In the genomic region with DNA sequence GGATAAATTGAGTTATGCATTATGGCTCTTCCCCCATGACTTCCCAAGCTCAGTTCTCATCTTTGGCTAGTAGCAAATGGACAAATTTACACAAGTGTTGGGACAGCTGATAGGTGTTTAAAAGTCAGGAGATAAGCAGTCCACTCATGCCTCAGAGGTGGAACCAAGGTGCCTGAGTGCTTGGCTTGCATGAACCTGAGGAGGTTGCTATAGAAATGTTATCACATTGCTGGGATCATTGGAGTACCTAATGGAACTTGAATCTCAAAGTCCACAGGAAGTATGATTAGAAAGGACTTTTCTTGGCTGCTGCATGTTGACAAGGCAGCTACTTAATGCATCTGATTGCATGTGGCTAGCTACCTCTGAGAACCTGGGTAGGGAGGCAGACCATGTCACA, we compare ENCODE assay signal across 20 cellular contexts. TPM values are rescaled to one million over a fixed set of nuclear protein-coding genes. Genes with fewer than 3 reads are reported as not detected.
DNase-seq lines count a peak whose midpoint lies in the region; ATAC-seq and TF ChIP-seq lines count a peak whose summit lies in the region.
"Had no signal": no experiment of that assay in that cellular context is flagged by ENCODE, and none has a peak within 500 bp of the region (broad histone marks: within the 10 kb centered on the region; RNA-seq: fewer than 3 reads in every experiment).

No MANE protein-coding gene starts in this region.

- no peak overlapping the region for H3K23ac ChIP-seq in IMR-90 (ENCODE audit: low read depth, low read length)

- no TSS peak for BruUV-seq in IMR-90 (replicated peaks; lab: Mats Ljungman, UMichigan)

- peaks cover 13% of the 10 kb centered on the region for H3K9me3 Mint-ChIP-seq in nephron progenitor cell
- no peaks in the 10 kb centered on the region for H3K9me3 Mint-ChIP-seq in activated naive CD4-positive, alpha-beta T cell treated with anti-CD3 and anti-CD28 coated beads for 36 hours
- H3K9me3 Mint-ChIP-seq: CD4-positive, alpha-beta T cell; GM23338 had no signal

- no peak overlapping the region for H4K5ac ChIP-seq in IMR-90 (ENCODE audit: low read depth, low read length)

- no peak overlapping the region for H2BK5ac ChIP-seq in IMR-90 (ENCODE audit: low read depth, low read length, poor library complexity, severe bottlenecking)

- H3K9me3 ChIP-seq in IMR-90 (ENCODE audit: control insufficient read depth, insufficient read depth, low read length) (no peaks in the 10 kb centered on the region), stomach (no peaks in the 10 kb centered on the region), SK-N-SH (no peaks in the 10 kb centered on the region)
- H3K9me3 ChIP-seq: A549 had no signal

- H3K79me1 ChIP-seq in IMR-90 (ENCODE audit: low read depth in 1 of 2, low read length in 2 of 2), result no peaks in the 10 kb centered on the region

- intact Hi-C loops in IMR-90 (cut with micrococcal nuclease), result no loop called here
- intact Hi-C loops in left colon (cut with DNase I, micrococcal nuclease), result no loop called here
- intact Hi-C loops in stomach (cut with DNase I; ENCODE audit: low total_unique reads), result no loop called here
- intact Hi-C loops in activated naive CD4-positive, alpha-beta T cell treated with anti-CD3 and anti-CD28 coated beads for 36 hours (cut with micrococcal nuclease), result no loop called here

- H3F3A ChIP-seq in SK-N-SH (replicated peaks; ENCODE audit: insufficient read depth), result peaks cover 4% of the 10 kb centered on the region

- H3K4me3 Mint-ChIP-seq in nephron progenitor cell, result no peak overlapping the region
- H3K4me3 Mint-ChIP-seq in activated naive CD4-positive, alpha-beta T cell treated with anti-CD3 and anti-CD28 coated beads for 36 hours, result no peak overlapping the region
- H3K4me3 Mint-ChIP-seq: CD4-positive, alpha-beta T cell; GM23338 had no signal

- TF ChIP-seq POLR2A in IMR-90 (IDR thresholded peaks at IDR 0.05; ENCODE audit: low read depth, low read length) (no peak), stomach (IDR thresholded peaks at IDR 0.05) (no peak)

- TF ChIP-seq EP300 in stomach (IDR thresholded peaks at IDR 0.05), result no peak
- TF ChIP-seq EP300 in SK-N-SH (IDR thresholded peaks at IDR 0.05; ENCODE audit: borderline replicate concordance in 1 of 2, low read depth in 1 of 2, low read length in 1 of 2), result no peak

- no peaks in the 10 kb centered on the region for H4K20me1 ChIP-seq in IMR-90 (ENCODE audit: insufficient read depth, low read length)
- no peaks in the 10 kb centered on the region for H4K20me1 ChIP-seq in SK-N-SH (ENCODE audit: insufficient read depth)

- TF ChIP-seq CTCF in IMR-90 (conservative IDR thresholded peaks at IDR 0.05; ENCODE audit: low read depth, low read length), result no peak
- no peak for TF ChIP-seq CTCF in nephron progenitor cell (IDR thresholded peaks at IDR 0.05)
- no peak for TF ChIP-seq CTCF in stomach (IDR thresholded peaks at IDR 0.05)
- TF ChIP-seq CTCF in GM10266 (IDR thresholded peaks at IDR 0.05; ENCODE audit: control insufficient read depth, insufficient read depth, low read depth, missing control alignments), result no peak
- TF ChIP-seq CTCF in SK-N-SH (IDR thresholded peaks at IDR 0.05), result no peak

- in situ Hi-C loops in IMR-90 (cut with MboI; ENCODE audit: low sequenced_read_pairs), result no loop called here

- H2BK120ac ChIP-seq in IMR-90 (ENCODE audit: low read depth, low read length), result no peak overlapping the region

- H3K27me3 ChIP-seq in IMR-90 (ENCODE audit: control insufficient read depth, insufficient read depth, low read length) (no peaks in the 10 kb centered on the region), stomach (no peaks in the 10 kb centered on the region), SK-N-SH (ENCODE audit: insufficient read depth) (no peaks in the 10 kb centered on the region)

- POLR2A ChIA-PET in IMR-90 (lab: Charles Lee; ENCODE audit: unreplicated experiment), result no interaction called here
- POLR2A ChIA-PET in SK-N-SH (lab: Yijun Ruan, JAX), result no interaction called here

- H3K4me1 ChIP-seq in IMR-90 (ENCODE audit: control insufficient read depth, insufficient read depth, low read length), result peaks cover 2% of the 10 kb centered on the region; the same call in 1 of the 2 replicates
- peaks cover 20 to 44% (median 24%) of the 10 kb centered on the region in 4 donors for H3K4me1 ChIP-seq in stomach
- H3K4me1 ChIP-seq in SK-N-SH (ENCODE audit: control insufficient read depth in 1 of 2, insufficient read depth in 2 of 2, low read depth in 1 of 2, low read length in 1 of 2), result peaks cover 0 to 14% of the 10 kb centered on the region in 2 experiments; a peak in 2 of 4 replicates

- H3K36me3 ChIP-seq in IMR-90 (ENCODE audit: control insufficient read depth, insufficient read depth, low read length) (no peaks in the 10 kb centered on the region), stomach (no peaks in the 10 kb centered on the region), SK-N-SH (replicated peaks in 1 of 2; ENCODE audit: control insufficient read depth in 1 of 2, insufficient read depth in 2 of 2, low read length in 1 of 2) (no peaks in the 10 kb centered on the region)

- no peak overlapping the region for H2AK5ac ChIP-seq in IMR-90 (ENCODE audit: low read depth, low read length)

- ATAC-seq in IMR-90 (ENCODE audit: low read depth), result no peak
- peak; percentile 90 for ATAC-seq in left colon
- ATAC-seq: A549, GM23338, HepG2, SK-N-SH treated with all-trans-retinoic acid at 6 μM for 48 hours had no signal

- peaks cover 5% of the 10 kb centered on the region for H3K27me3 Mint-ChIP-seq in nephron progenitor cell (ENCODE audit: low read depth, poor library complexity)
- peaks cover 5% of the 10 kb centered on the region for H3K27me3 Mint-ChIP-seq in activated naive CD4-positive, alpha-beta T cell treated with anti-CD3 and anti-CD28 coated beads for 36 hours (ENCODE audit: low read depth)

- no peak overlapping the region; the same call in 2 of the 3 replicates for H2BK15ac ChIP-seq in IMR-90 (ENCODE audit: low read depth, low read length)

- CTCF ChIA-PET in IMR-90 (lab: Yijun Ruan, JAX) (no interaction called here), SK-N-SH (lab: Yijun Ruan, JAX) (interaction anchor here (0.6 to 1.1 kb wide), 2 partner anchors 9 to 227 kb away, joined by 3 read pairs; no protein-coding TSS in a partner anchor)
- CTCF ChIA-PET in activated naive CD4-positive, alpha-beta T cell treated with anti-CD3 and anti-CD28 coated beads for 36 hours (lab: Charles Lee), result interaction anchor here (0.5 to 1.1 kb wide), 3 partner anchors 82 to 1133 kb away, joined by 3 to 5 read pairs (median 3); no protein-coding TSS in a partner anchor

- H3K56ac ChIP-seq in IMR-90 (ENCODE audit: extremely low read depth, insufficient read depth, low read length), result no peak overlapping the region

- peak overlapping the region; percentile 76 for H3K27ac Mint-ChIP-seq in nephron progenitor cell
- no peak overlapping the region for H3K27ac Mint-ChIP-seq in activated naive CD4-positive, alpha-beta T cell treated with anti-CD3 and anti-CD28 coated beads for 36 hours
- H3K27ac Mint-ChIP-seq: CD4-positive, alpha-beta T cell; GM23338 had no signal

- H3K9me2 ChIP-seq in SK-N-SH, result no peaks in the 10 kb centered on the region

- H3K14ac ChIP-seq in IMR-90 (replicated peaks; ENCODE audit: low read depth, low read length), result no peak overlapping the region

- peaks cover 4% of the 10 kb centered on the region for H3K36me3 Mint-ChIP-seq in nephron progenitor cell (ENCODE audit: low read depth)
- no peaks in the 10 kb centered on the region for H3K36me3 Mint-ChIP-seq in activated naive CD4-positive, alpha-beta T cell treated with anti-CD3 and anti-CD28 coated beads for 36 hours (ENCODE audit: low read depth)

- H3K4ac ChIP-seq in IMR-90 (ENCODE audit: low read depth, low read length), result no peak overlapping the region

- TF ChIP-seq RAD21 in IMR-90 (IDR thresholded peaks at IDR 0.05; ENCODE audit: low read length) (no peak), SK-N-SH (IDR thresholded peaks at IDR 0.05; ENCODE audit: low read length) (no peak)

- no peaks in the 10 kb centered on the region for H3K9me1 ChIP-seq in IMR-90 (ENCODE audit: insufficient read depth, low read length)

- H3K27ac ChIP-seq in IMR-90 (ENCODE audit: insufficient read depth, low read length) (no peak overlapping the region), stomach (peak overlapping the region; percentile 68 to 89 (median 78)), SK-N-SH (ENCODE audit: low read depth in 2 of 2, low read length in 1 of 2) (no peak overlapping the region)
- H3K27ac ChIP-seq: A549 had no signal

- H2AK9ac ChIP-seq in IMR-90 (replicated peaks; ENCODE audit: low read depth, low read length, poor library complexity), result no peak overlapping the region

- H3K9ac ChIP-seq in IMR-90 (ENCODE audit: low read depth, low read length) (no peak overlapping the region), SK-N-SH (no peak overlapping the region)

- H3K4me3 ChIP-seq in IMR-90 (ENCODE audit: insufficient read depth, low read depth, low read length), result no peak overlapping the region
- H3K4me3 ChIP-seq in stomach, result no peak overlapping the region
- no peak overlapping the region for H3K4me3 ChIP-seq in SK-N-SH (ENCODE audit: low read depth in 2 of 2, low read length in 1 of 2)
- H3K4me3 ChIP-seq: A549, GM23338 had no signal

- no peak overlapping the region for H3K18ac ChIP-seq in IMR-90 (ENCODE audit: low read depth, low read length)

- H4K8ac ChIP-seq in IMR-90 (ENCODE audit: low read depth in 2 of 2, low read length in 2 of 2), result no peak overlapping the region

- H3K4me1 Mint-ChIP-seq in nephron progenitor cell, result peaks cover 37% of the 10 kb centered on the region
- no peaks in the 10 kb centered on the region for H3K4me1 Mint-ChIP-seq in activated naive CD4-positive, alpha-beta T cell treated with anti-CD3 and anti-CD28 coated beads for 36 hours (ENCODE audit: low read depth)

- H2BK20ac ChIP-seq in IMR-90 (ENCODE audit: low read depth, low read length), result no peak overlapping the region

- DNase-seq in IMR-90, result no peak
- DNase-seq in left colon, result no peak
- DNase-seq in nephron progenitor cell, result no peak
- peak; percentile 71 for DNase-seq in stomach
- no peak for DNase-seq in GM10266 (ENCODE audit: extremely low spot score)
- no peak for DNase-seq in activated naive CD4-positive, alpha-beta T cell treated with anti-CD3 and anti-CD28 coated beads for 36 hours
- no peak for DNase-seq in SK-N-SH
- DNase-seq in NCI-H2171 treated with DMSO at 0.1 percent for 48 hours (lab: John Stamatoyannopoulos, UW), result no peak
- DNase-seq: Calu3; CD4-positive, alpha-beta T cell; NCI-H1048; NCI-H1436; NCI-H2029 treated with DMSO at 0.1 percent for 48 hours; NCI-H510A; NCI-H774; SHP77 had no signal

- H3K4me2 ChIP-seq in IMR-90 (ENCODE audit: low read depth, low read length) (no peak overlapping the region), SK-N-SH (no peak overlapping the region)
- H3K4me2 ChIP-seq: A549, GM23338 had no signal

- dilution Hi-C loops in IMR-90 (cut with HindIII; ENCODE audit: low sequenced_read_pairs, unreplicated experiment), result no loop called here

- H2AFZ ChIP-seq in IMR-90 (replicated peaks; ENCODE audit: low read length, poor library complexity) (peak overlapping the region; percentile 46), SK-N-SH (ENCODE audit: low read depth) (no peak overlapping the region)
- H2AFZ ChIP-seq: GM23338 had no signal

- H3K79me2 ChIP-seq in SK-N-SH (ENCODE audit: insufficient read depth), result no peaks in the 10 kb centered on the region

- H4K91ac ChIP-seq in IMR-90 (ENCODE audit: insufficient read depth, low read depth, low read length), result no peak overlapping the region

RNA-seq across cellular contexts. Expression of a gene that starts 39.5 kb away (rescaled TPM):
- total RNA-seq in IMR-90 (2012; rRNA removed) (not detected in 2 replicates), left colon (1 to 10 TPM in 1 of 2 donors, under 1 TPM in 1; 0.31 to 1.9 TPM), stomach (1 to 10 TPM in 1 of 5 donors, under 1 TPM in 2, not detected in 2; 0.29 to 1.9 (median 0.73) TPM)
- polyA plus RNA-seq in IMR-90 (2012; rRNA removed) (not detected in 2 replicates), stomach (1 to 10 TPM in 1 of 3 donors, under 1 TPM in 1, not detected in 1; 0.31 to 1.2 TPM), SK-N-SH (2012; rRNA removed) (0.02 TPM in 1 of 2 replicates, not detected in the other)
- polyA plus RNA-seq in IMR-90 (2012; cell fraction: cytosol; rRNA removed), result not detected in 2 replicates
- not detected in 2 replicates for polyA plus RNA-seq in IMR-90 (2012; cell fraction: nucleus; rRNA removed; ENCODE audit: low replicate concordance)
- total RNA-seq in activated naive CD4-positive, alpha-beta T cell treated with anti-CD3 and anti-CD28 coated beads for 36 hours, result not detected
- polyA plus RNA-seq in SK-N-SH (2012; cell fraction: cytosol; rRNA removed), result 0.01 TPM in 1 of 2 replicates, not detected in the other
- 0.02 and 0.08 TPM in 2 replicates for polyA plus RNA-seq in SK-N-SH (2012; cell fraction: nucleus; rRNA removed)
- total RNA-seq: CD4-positive, alpha-beta T cell had no signal

Comparison
In these comparisons a context has a peak if more than half of its experiments do, and no peak if none do; other contexts are left out.
1. H3K27ac ChIP-seq: peak in stomach (5 of 5); none in IMR-90 (single experiment) and SK-N-SH (0 of 2).